In the genomic region with DNA sequence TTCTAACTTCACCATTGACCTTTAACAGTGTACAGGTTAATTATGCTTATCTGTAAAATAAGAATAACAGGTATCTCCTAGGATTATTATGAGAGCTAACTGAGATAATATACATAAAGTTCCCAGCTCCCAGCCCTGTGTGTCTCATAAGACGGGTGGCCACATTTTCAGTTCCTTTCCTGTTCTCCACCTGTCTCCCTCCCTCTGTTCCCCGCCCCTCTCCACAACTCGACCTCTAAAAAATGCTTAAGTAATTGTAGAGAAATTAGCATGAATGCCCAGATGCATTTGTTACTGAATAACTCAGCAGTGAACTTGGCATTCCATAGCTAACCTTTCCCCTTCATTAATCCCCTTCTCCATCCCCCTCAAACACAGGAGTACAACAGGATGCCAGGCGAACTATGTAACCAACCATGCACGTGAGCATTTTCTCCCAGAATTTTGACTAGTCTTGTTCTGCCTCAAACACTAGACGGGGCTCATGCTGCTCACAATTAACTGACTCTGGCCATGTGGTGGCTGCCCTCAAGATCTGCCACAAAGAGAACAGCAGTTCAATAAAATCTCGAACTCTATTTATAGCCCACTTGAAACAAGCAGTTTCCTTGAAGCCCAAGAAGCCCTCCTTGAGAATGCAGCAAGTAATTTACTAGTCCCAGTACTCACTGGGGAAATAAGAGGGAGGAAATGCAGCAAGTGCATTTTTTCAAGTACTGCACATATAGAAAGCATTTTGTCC, we compare ENCODE assay signal across 9 cellular contexts.
DNase-seq lines count a peak whose midpoint lies in the region; ATAC-seq and TF ChIP-seq lines count a peak whose summit lies in the region.
"Had no signal": no experiment of that assay in that cellular context is flagged by ENCODE, and none has a peak within 500 bp of the region (broad histone marks: within the 10 kb centered on the region; RNA-seq: fewer than 3 reads in every experiment).

No MANE protein-coding gene starts in this region.

- no peaks in the 10 kb centered on the region for H3K27me3 ChIP-seq in ectodermal cell (ENCODE audit: control insufficient read depth, insufficient read depth, low read length, poor library complexity, severe bottlenecking)

- peak overlapping the region; percentile 12 for H3K27ac ChIP-seq in ectodermal cell (ENCODE audit: insufficient read depth, low read depth, low read length, poor library complexity, severe bottlenecking)
- H3K27ac ChIP-seq: HL-60 had no signal

- WGBS in ectodermal cell, 2 experiments: 30 to 35% methylated on average over 7 of the region's 7 CpGs

- H3K36me3 ChIP-seq in ectodermal cell (ENCODE audit: control insufficient read depth, insufficient read depth, low read length): no peaks in the 10 kb centered on the region

- H3K9me3 ChIP-seq in ectodermal cell (ENCODE audit: control insufficient read depth, low read length): no peaks in the 10 kb centered on the region

- DNase-seq in AG09319 (ENCODE audit: extremely low read depth, low read depth) (peak; percentile 45), NCI-H1694 treated with DMSO at 0.1 percent for 48 hours (lab: John Stamatoyannopoulos, UW) (peak; percentile 75), naive B cell (no peak)
- DNase-seq in activated naive CD4-positive, alpha-beta T cell treated with anti-CD3 and anti-CD28 coated beads, Interleukin-2, amount 50 U/mL, for 16 hours: no peak

- peak overlapping the region in 5 of 8 donors; percentile 1 to 33 (median 16) for H3K4me3 Mint-ChIP-seq in naive B cell

- peaks cover 24 to 69% (median 49%) of the 10 kb centered on the region in 3 donors for H3K4me1 Mint-ChIP-seq in naive B cell

- H3K27ac Mint-ChIP-seq in naive B cell: peak overlapping the region in 4 of 6 donors; percentile 9 to 90 (median 76)

- H3K36me3 Mint-ChIP-seq in naive B cell: peaks cover 0 to 4% of the 10 kb centered on the region in 2 donors

- no peak overlapping the region for H3K4me3 ChIP-seq in ectodermal cell (ENCODE audit: insufficient read depth, low read depth, low read length)

- H3K4me1 ChIP-seq in ectodermal cell (ENCODE audit: control insufficient read depth, insufficient read depth, low read length): peaks cover 11% of the 10 kb centered on the region

- ATAC-seq in GM21423 (IDR thresholded peaks at IDR 0.05; ENCODE audit: unreplicated experiment): peak; percentile 75
- peak; percentile 36 to 40 for ATAC-seq in naive B cell (ENCODE audit: low read depth in 2 of 2)
- ATAC-seq in HG03439 (IDR thresholded peaks at IDR 0.05; ENCODE audit: unreplicated experiment): no peak
- no peak for ATAC-seq in GM19035 (IDR thresholded peaks at IDR 0.05; ENCODE audit: unreplicated experiment)

- no peaks in the 10 kb centered on the region for H3K27me3 Mint-ChIP-seq in naive B cell

- no peaks in the 10 kb centered on the region for H3K9me3 Mint-ChIP-seq in naive B cell

- TF ChIP-seq CTCF in AG09319 (IDR thresholded peaks at IDR 0.05; ENCODE audit: low read depth, low read length): peak; percentile 49

Comparison
In these comparisons a context has a peak if more than half of its experiments do, and no peak if none do; other contexts are left out.
1. DNase-seq: peak in AG09319 (single experiment) and NCI-H1694 treated with DMSO at 0.1 percent for 48 hours (single experiment); none in naive B cell (single experiment) and activated naive CD4-positive, alpha-beta T cell treated with anti-CD3 and anti-CD28 coated beads, Interleukin-2, amount 50 U/mL, for 16 hours (single experiment).
2. ATAC-seq: peak in GM21423 (single experiment) and naive B cell (2 of 2); none in HG03439 (single experiment) and GM19035 (single experiment).